Comparison of ENCODE assay signal across 1 cellular context in genomic region chr16:180921-181667, GRCh38.
TF ChIP-seq lines count a peak whose summit lies in the region.

No MANE protein-coding gene starts in this region.

TF ChIP-seq in K562, 482 proteins besides CTCF, POLR2A, EP300 and RAD21 (continued from another document and continues in another):
- TF ChIP-seq, protein P1, sequence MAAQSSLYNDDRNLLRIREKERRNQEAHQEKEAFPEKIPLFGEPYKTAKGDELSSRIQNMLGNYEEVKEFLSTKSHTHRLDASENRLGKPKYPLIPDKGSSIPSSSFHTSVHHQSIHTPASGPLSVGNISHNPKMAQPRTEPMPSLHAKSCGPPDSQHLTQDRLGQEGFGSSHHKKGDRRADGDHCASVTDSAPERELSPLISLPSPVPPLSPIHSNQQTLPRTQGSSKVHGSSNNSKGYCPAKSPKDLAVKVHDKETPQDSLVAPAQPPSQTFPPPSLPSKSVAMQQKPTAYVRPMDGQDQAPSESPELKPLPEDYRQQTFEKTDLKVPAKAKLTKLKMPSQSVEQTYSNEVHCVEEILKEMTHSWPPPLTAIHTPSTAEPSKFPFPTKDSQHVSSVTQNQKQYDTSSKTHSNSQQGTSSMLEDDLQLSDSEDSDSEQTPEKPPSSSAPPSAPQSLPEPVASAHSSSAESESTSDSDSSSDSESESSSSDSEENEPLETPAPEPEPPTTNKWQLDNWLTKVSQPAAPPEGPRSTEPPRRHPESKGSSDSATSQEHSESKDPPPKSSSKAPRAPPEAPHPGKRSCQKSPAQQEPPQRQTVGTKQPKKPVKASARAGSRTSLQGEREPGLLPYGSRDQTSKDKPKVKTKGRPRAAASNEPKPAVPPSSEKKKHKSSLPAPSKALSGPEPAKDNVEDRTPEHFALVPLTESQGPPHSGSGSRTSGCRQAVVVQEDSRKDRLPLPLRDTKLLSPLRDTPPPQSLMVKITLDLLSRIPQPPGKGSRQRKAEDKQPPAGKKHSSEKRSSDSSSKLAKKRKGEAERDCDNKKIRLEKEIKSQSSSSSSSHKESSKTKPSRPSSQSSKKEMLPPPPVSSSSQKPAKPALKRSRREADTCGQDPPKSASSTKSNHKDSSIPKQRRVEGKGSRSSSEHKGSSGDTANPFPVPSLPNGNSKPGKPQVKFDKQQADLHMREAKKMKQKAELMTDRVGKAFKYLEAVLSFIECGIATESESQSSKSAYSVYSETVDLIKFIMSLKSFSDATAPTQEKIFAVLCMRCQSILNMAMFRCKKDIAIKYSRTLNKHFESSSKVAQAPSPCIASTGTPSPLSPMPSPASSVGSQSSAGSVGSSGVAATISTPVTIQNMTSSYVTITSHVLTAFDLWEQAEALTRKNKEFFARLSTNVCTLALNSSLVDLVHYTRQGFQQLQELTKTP (IDR thresholded peaks at IDR 0.05; ENCODE audit: low read depth in 1 of 2, partially characterized antibody in 2 of 2): no peak
- TF ChIP-seq, protein P2, sequence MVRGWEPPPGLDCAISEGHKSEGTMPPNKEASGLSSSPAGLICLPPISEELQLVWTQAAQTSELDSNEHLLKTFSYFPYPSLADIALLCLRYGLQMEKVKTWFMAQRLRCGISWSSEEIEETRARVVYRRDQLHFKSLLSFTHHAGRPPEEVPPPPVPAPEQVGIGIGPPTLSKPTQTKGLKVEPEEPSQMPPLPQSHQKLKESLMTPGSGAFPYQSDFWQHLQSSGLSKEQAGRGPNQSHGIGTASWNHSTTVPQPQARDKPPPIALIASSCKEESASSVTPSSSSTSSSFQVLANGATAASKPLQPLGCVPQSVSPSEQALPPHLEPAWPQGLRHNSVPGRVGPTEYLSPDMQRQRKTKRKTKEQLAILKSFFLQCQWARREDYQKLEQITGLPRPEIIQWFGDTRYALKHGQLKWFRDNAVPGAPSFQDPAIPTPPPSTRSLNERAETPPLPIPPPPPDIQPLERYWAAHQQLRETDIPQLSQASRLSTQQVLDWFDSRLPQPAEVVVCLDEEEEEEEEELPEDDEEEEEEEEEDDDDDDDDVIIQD (CRISPR knock-in tag; IDR thresholded peaks at IDR 0.05): no peak
- TF ChIP-seq, protein P3, sequence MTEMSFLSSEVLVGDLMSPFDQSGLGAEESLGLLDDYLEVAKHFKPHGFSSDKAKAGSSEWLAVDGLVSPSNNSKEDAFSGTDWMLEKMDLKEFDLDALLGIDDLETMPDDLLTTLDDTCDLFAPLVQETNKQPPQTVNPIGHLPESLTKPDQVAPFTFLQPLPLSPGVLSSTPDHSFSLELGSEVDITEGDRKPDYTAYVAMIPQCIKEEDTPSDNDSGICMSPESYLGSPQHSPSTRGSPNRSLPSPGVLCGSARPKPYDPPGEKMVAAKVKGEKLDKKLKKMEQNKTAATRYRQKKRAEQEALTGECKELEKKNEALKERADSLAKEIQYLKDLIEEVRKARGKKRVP (CRISPR knock-in tag; IDR thresholded peaks at IDR 0.05): no peak
- no peak for TF ChIP-seq KAT2B (IDR thresholded peaks at IDR 0.05; ENCODE audit: low read depth, low read length)
- 0 out of 2 replicates have a peak, but pooled peaks have one; percentile 11 for TF ChIP-seq ETV1 (tag; conservative IDR thresholded peaks at IDR 0.05; ENCODE audit: low read depth)
- TF ChIP-seq, protein P4, sequence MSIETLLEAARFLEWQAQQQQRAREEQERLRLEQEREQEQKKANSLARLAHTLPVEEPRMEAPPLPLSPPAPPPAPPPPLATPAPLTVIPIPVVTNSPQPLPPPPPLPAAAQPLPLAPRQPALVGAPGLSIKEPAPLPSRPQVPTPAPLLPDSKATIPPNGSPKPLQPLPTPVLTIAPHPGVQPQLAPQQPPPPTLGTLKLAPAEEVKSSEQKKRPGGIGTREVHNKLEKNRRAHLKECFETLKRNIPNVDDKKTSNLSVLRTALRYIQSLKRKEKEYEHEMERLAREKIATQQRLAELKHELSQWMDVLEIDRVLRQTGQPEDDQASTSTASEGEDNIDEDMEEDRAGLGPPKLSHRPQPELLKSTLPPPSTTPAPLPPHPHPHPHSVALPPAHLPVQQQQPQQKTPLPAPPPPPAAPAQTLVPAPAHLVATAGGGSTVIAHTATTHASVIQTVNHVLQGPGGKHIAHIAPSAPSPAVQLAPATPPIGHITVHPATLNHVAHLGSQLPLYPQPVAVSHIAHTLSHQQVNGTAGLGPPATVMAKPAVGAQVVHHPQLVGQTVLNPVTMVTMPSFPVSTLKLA (conservative IDR thresholded peaks at IDR 0.05): peak; percentile 86 to 95; a peak in 3 of 4 replicates
- TF ChIP-seq RNF2 (IDR thresholded peaks at IDR 0.05): peak; percentile 90
- peak; percentile 94 for TF ChIP-seq SMC3 (conservative IDR thresholded peaks at IDR 0.05; ENCODE audit: insufficient read depth, low read depth, low read length)
- TF ChIP-seq RFX5 (IDR thresholded peaks at IDR 0.05; ENCODE audit: low read depth, low read length): no peak
- TF ChIP-seq MCM3 (IDR thresholded peaks at IDR 0.05): no peak
- peak; percentile 65; the same call in 1 of the 2 replicates for TF ChIP-seq TAF15 (IDR thresholded peaks at IDR 0.05; ENCODE audit: low read depth, low read length)
- TF ChIP-seq VEZF1 (CRISPR knock-in tag; IDR thresholded peaks at IDR 0.05): peak; percentile 77
- TF ChIP-seq CCAR2 (IDR thresholded peaks at IDR 0.05; ENCODE audit: low read depth, low read length): no peak
- TF ChIP-seq, protein P5, sequence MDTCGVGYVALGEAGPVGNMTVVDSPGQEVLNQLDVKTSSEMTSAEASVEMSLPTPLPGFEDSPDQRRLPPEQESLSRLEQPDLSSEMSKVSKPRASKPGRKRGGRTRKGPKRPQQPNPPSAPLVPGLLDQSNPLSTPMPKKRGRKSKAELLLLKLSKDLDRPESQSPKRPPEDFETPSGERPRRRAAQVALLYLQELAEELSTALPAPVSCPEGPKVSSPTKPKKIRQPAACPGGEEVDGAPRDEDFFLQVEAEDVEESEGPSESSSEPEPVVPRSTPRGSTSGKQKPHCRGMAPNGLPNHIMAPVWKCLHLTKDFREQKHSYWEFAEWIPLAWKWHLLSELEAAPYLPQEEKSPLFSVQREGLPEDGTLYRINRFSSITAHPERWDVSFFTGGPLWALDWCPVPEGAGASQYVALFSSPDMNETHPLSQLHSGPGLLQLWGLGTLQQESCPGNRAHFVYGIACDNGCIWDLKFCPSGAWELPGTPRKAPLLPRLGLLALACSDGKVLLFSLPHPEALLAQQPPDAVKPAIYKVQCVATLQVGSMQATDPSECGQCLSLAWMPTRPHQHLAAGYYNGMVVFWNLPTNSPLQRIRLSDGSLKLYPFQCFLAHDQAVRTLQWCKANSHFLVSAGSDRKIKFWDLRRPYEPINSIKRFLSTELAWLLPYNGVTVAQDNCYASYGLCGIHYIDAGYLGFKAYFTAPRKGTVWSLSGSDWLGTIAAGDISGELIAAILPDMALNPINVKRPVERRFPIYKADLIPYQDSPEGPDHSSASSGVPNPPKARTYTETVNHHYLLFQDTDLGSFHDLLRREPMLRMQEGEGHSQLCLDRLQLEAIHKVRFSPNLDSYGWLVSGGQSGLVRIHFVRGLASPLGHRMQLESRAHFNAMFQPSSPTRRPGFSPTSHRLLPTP (IDR thresholded peaks at IDR 0.05; ENCODE audit: borderline replicate concordance, extremely low read depth, insufficient read length): no peak
- TF ChIP-seq, protein P6, sequence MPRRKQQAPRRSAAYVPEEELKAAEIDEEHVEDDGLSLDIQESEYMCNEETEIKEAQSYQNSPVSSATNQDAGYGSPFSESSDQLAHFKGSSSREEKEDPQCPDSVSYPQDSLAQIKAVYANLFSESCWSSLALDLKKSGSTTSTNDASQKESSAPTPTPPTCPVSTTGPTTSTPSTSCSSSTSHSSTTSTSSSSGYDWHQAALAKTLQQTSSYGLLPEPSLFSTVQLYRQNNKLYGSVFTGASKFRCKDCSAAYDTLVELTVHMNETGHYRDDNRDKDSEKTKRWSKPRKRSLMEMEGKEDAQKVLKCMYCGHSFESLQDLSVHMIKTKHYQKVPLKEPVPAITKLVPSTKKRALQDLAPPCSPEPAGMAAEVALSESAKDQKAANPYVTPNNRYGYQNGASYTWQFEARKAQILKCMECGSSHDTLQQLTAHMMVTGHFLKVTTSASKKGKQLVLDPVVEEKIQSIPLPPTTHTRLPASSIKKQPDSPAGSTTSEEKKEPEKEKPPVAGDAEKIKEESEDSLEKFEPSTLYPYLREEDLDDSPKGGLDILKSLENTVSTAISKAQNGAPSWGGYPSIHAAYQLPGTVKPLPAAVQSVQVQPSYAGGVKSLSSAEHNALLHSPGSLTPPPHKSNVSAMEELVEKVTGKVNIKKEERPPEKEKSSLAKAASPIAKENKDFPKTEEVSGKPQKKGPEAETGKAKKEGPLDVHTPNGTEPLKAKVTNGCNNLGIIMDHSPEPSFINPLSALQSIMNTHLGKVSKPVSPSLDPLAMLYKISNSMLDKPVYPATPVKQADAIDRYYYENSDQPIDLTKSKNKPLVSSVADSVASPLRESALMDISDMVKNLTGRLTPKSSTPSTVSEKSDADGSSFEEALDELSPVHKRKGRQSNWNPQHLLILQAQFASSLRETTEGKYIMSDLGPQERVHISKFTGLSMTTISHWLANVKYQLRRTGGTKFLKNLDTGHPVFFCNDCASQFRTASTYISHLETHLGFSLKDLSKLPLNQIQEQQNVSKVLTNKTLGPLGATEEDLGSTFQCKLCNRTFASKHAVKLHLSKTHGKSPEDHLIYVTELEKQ (CRISPR knock-in tag; IDR thresholded peaks at IDR 0.05): no peak
- TF ChIP-seq SMAD3 (CRISPR knock-in tag; conservative IDR thresholded peaks at IDR 0.05): no peak
- TF ChIP-seq PPARD (CRISPR knock-in tag; IDR thresholded peaks at IDR 0.05): no peak
- TF ChIP-seq KDM5B (IDR thresholded peaks at IDR 0.05; ENCODE audit: insufficient replicate concordance, low read depth, low read length): no peak
- no peak for TF ChIP-seq SMARCB1 (IDR thresholded peaks at IDR 0.05; ENCODE audit: insufficient read length, low read depth)
- peak; percentile 91 for TF ChIP-seq CREB3L1 (IDR thresholded peaks at IDR 0.05; ENCODE audit: borderline replicate concordance, low read depth)
- no peak for TF ChIP-seq POLR3G (IDR thresholded peaks at IDR 0.05; ENCODE audit: extremely low read depth, insufficient read length, insufficient replicate concordance)
- no peak for TF ChIP-seq MYBL2 (IDR thresholded peaks at IDR 0.05; ENCODE audit: low read depth)
- TF ChIP-seq MYBL2 (CRISPR knock-in tag; IDR thresholded peaks at IDR 0.05; ENCODE audit: borderline replicate concordance): peak; percentile 73; the same call in 1 of the 2 replicates
- TF ChIP-seq HDGF (IDR thresholded peaks at IDR 0.05): no peak
- no peak for TF ChIP-seq ZNF75A (CRISPR knock-in tag; IDR thresholded peaks at IDR 0.05)
- TF ChIP-seq TBP (optimal IDR thresholded peaks at IDR 0.05; ENCODE audit: low read depth, low read length): peak; percentile 18
- TF ChIP-seq POLR3A (IDR thresholded peaks at IDR 0.05; ENCODE audit: borderline replicate concordance, extremely low read depth, insufficient read depth, insufficient read length): no peak
- TF ChIP-seq CEBPG (CRISPR knock-in tag; IDR thresholded peaks at IDR 0.05): peak; percentile 73
- TF ChIP-seq CEBPG (tag; conservative IDR thresholded peaks at IDR 0.05 in 1 of 2, IDR thresholded peaks at IDR 0.05 in 1 of 2): no peak
- TF ChIP-seq UBTF (IDR thresholded peaks at IDR 0.05; ENCODE audit: borderline replicate concordance in 1 of 2, low read depth in 2 of 2, low read length in 2 of 2): peak in 1 of 2 experiments; percentile 37; a peak in 2 of 4 replicates
- TF ChIP-seq TEAD1 (CRISPR knock-in tag; IDR thresholded peaks at IDR 0.05): peak; percentile 40 to 98; a peak in 2 of 4 replicates
- 0 out of 2 replicates have a peak, but pooled peaks have one; percentile 44 for TF ChIP-seq HCFC1 (IDR thresholded peaks at IDR 0.05; ENCODE audit: low read depth, low read length)
- peak; percentile 85; the same call in 1 of the 2 replicates for TF ChIP-seq SP1 (CRISPR knock-in tag; IDR thresholded peaks at IDR 0.05)
